ENCODE assay signal across 12 cellular contexts in genomic region chr9:108469654-108470053, GRCh38.
DNase-seq lines count a peak whose midpoint lies in the region; ATAC-seq and TF ChIP-seq lines count a peak whose summit lies in the region.
"Had no signal": no experiment of that assay in that cellular context is flagged by ENCODE, and none has a peak within 500 bp of the region (broad histone marks: within the 10 kb centered on the region; RNA-seq: fewer than 3 reads in every experiment).

No MANE protein-coding gene starts in this region.

- intact Hi-C loops in esophagus muscularis mucosa (cut with DNase I), result no loop called here

- 73% methylated on average over 8 of the region's 8 CpGs for WGBS in esophagus muscularis mucosa

- ATAC-seq in HG03175 (IDR thresholded peaks at IDR 0.05; ENCODE audit: unreplicated experiment), result peak; percentile 45
- ATAC-seq in left lobe of liver, result no peak
- ATAC-seq: activated CD8-positive, alpha-beta T cell treated with anti-CD3 and anti-CD28 coated beads for 36 hours had no signal

- H3K9ac ChIP-seq in adipocyte (ENCODE audit: low read length), result peak overlapping the region; percentile 31

- DNase-seq in AG08395 (ENCODE audit: low spot score) (peak; percentile 62), adipocyte (ENCODE audit: low read depth) (peak; percentile 25), iris pigment epithelial cell (ENCODE audit: low read depth) (peak; percentile 75), superior temporal gyrus (ENCODE audit: extremely low spot score) (no peak), NCI-H2107 (lab: John Stamatoyannopoulos, UW) (no peak), esophagus muscularis mucosa (ENCODE audit: extremely low spot score) (no peak), left lobe of liver (ENCODE audit: low spot score) (no peak)
- DNase-seq: activated CD8-positive, alpha-beta T cell treated with anti-CD3 and anti-CD28 coated beads for 36 hours; DMS79 treated with DMSO at 0.1 percent for 48 hours; H7; ovary had no signal

- H3K9me3 ChIP-seq in adipocyte (ENCODE audit: control insufficient read depth, low read length) (no peaks in the 10 kb centered on the region), esophagus muscularis mucosa (no peaks in the 10 kb centered on the region)
- H3K9me3 ChIP-seq: ovary had no signal

- no peak overlapping the region for H3K4me3 ChIP-seq in adipocyte (ENCODE audit: low read length)
- no peak overlapping the region for H3K4me3 ChIP-seq in esophagus muscularis mucosa
- H3K4me3 ChIP-seq: ovary had no signal

- TF ChIP-seq EP300 in esophagus muscularis mucosa (IDR thresholded peaks at IDR 0.05), result no peak

- H3K27me3 ChIP-seq in adipocyte (replicated peaks; ENCODE audit: control insufficient read depth, insufficient read depth, low read length) (no peaks in the 10 kb centered on the region), esophagus muscularis mucosa (no peaks in the 10 kb centered on the region)
- H3K27me3 ChIP-seq: ovary had no signal

- H3K36me3 ChIP-seq in adipocyte (ENCODE audit: control insufficient read depth, insufficient read depth, low read length, severe bottlenecking) (no peaks in the 10 kb centered on the region), esophagus muscularis mucosa (no peaks in the 10 kb centered on the region)
- H3K36me3 ChIP-seq: ovary had no signal

- no peak for TF ChIP-seq POLR2A in esophagus muscularis mucosa (IDR thresholded peaks at IDR 0.05; ENCODE audit: low read depth)

- no peak overlapping the region for H3K27ac ChIP-seq in esophagus muscularis mucosa (replicated peaks in 1 of 4)
- H3K27ac ChIP-seq: ovary had no signal

- H3K4me1 ChIP-seq in adipocyte (ENCODE audit: control insufficient read depth, insufficient read depth, low read length) (peaks cover 51% of the 10 kb centered on the region), esophagus muscularis mucosa (peaks cover 10 to 31% (median 29%) of the 10 kb centered on the region in 4 donors)

- TF ChIP-seq CTCF in esophagus muscularis mucosa (IDR thresholded peaks at IDR 0.05), result no peak

Comparison
In these comparisons a context has a peak if more than half of its experiments do, and no peak if none do; other contexts are left out.
1. DNase-seq: peak in AG08395 (single experiment), adipocyte (single experiment) and iris pigment epithelial cell (single experiment); none in superior temporal gyrus (single experiment), NCI-H2107 (single experiment), esophagus muscularis mucosa (single experiment) and left lobe of liver (single experiment).